Comparison of ENCODE assay signal across 9 cellular contexts in genomic region chr6:73516712-73517489, GRCh38. TPM values are rescaled to one million over a fixed set of nuclear protein-coding genes. Genes with fewer than 3 reads are reported as not detected.
A peak's percentile ranks its signal among the peaks of the same experiment; 100 is the strongest.
DNase-seq lines count a peak whose midpoint lies in the region; ATAC-seq and TF ChIP-seq lines count a peak whose summit lies in the region.
"Had no signal": no experiment of that assay in that cellular context is flagged by ENCODE, and none has a peak within 500 bp of the region (broad histone marks: within the 10 kb centered on the region; RNA-seq: fewer than 3 reads in every experiment).

No MANE protein-coding gene starts in this region.

- H3K36me3 ChIP-seq in PC-3 (ENCODE audit: low read depth, low read length) (peaks cover 56% of the 10 kb centered on the region), aorta (ENCODE audit: control insufficient read depth in 1 of 2, insufficient read depth in 2 of 2, low read length in 1 of 2) (peaks cover 0 to 4% of the 10 kb centered on the region in 2 donors)
- peaks cover 51% of the 10 kb centered on the region for H3K36me3 ChIP-seq in effector memory CD4-positive, alpha-beta T cell (ENCODE audit: control insufficient read depth, insufficient read depth, low read length)

- H3K27ac ChIP-seq in PC-3 (ENCODE audit: low read length) (peak overlapping the region; percentile 28; the same call in 1 of the 2 replicates), aorta (ENCODE audit: low read depth in 1 of 2, low read length in 2 of 2) (peak overlapping the region in 1 of 2 donors; percentile 21)
- H3K27ac ChIP-seq in effector memory CD4-positive, alpha-beta T cell (ENCODE audit: insufficient read depth, low read length, poor library complexity, severe bottlenecking) = peak overlapping the region; percentile 6
- H3K27ac ChIP-seq: SJCRH30 had no signal

- CTCF ChIA-PET in PC-3 (lab: Charles Lee) = no interaction called here

- peaks cover 45% of the 10 kb centered on the region for H3F3A ChIP-seq in PC-3 (ENCODE audit: low read length, unreplicated experiment)

- POLR2A ChIA-PET in PC-3 (lab: Charles Lee; ENCODE audit: unreplicated experiment) = interaction anchor here (0.6 kb wide), 1 partner anchor 63 kb away, joined by 9 read pairs; no protein-coding TSS in a partner anchor

- H3K4me1 ChIP-seq in PC-3 (ENCODE audit: insufficient read depth, low read length) (peaks cover 12% of the 10 kb centered on the region), aorta (ENCODE audit: control insufficient read depth in 1 of 2, insufficient read depth in 2 of 2, low read length in 2 of 2) (no peaks in the 10 kb centered on the region)
- peaks cover 16% of the 10 kb centered on the region for H3K4me1 ChIP-seq in effector memory CD4-positive, alpha-beta T cell (ENCODE audit: control insufficient read depth, insufficient read depth, low read length, poor library complexity, severe bottlenecking)

- peaks cover 51% of the 10 kb centered on the region for H3K79me2 ChIP-seq in PC-3 (ENCODE audit: low read length)

- no peaks in the 10 kb centered on the region for H3K27me3 ChIP-seq in PC-3 (ENCODE audit: low read length)
- no peaks in the 10 kb centered on the region for H3K27me3 ChIP-seq in effector memory CD4-positive, alpha-beta T cell (replicated peaks; ENCODE audit: control insufficient read depth, insufficient read depth, low read length, poor library complexity, severe bottlenecking)
- H3K27me3 ChIP-seq in aorta (ENCODE audit: control insufficient read depth in 1 of 2, insufficient read depth in 2 of 2, low read length in 1 of 2) = peaks cover 0 to 2% of the 10 kb centered on the region in 2 donors

- H3K9me3 ChIP-seq in PC-3 (ENCODE audit: low read length) (no peaks in the 10 kb centered on the region), aorta (ENCODE audit: control insufficient read depth, low read length) (no peaks in the 10 kb centered on the region)
- no peaks in the 10 kb centered on the region for H3K9me3 ChIP-seq in effector memory CD4-positive, alpha-beta T cell (ENCODE audit: control insufficient read depth, low read length)
- H3K9me3 ChIP-seq: SJCRH30 had no signal

- no peaks in the 10 kb centered on the region for H3K9me2 ChIP-seq in PC-3 (replicated peaks; ENCODE audit: low read length)

- intact Hi-C loops in PC-3 (cut with micrococcal nuclease) (no loop called here), aorta (cut with DNase I) (no loop called here)

- no peak for TF ChIP-seq CTCF in GM12864 (IDR thresholded peaks at IDR 0.05; ENCODE audit: low read depth, low read length, missing control alignments)
- TF ChIP-seq CTCF in PC-3 (conservative IDR thresholded peaks at IDR 0.05; ENCODE audit: low read depth, low read length) = no peak

- DNase-seq in GM12864 (ENCODE audit: low read depth) = no peak
- no peak for DNase-seq in PC-3
- DNase-seq in effector memory CD4-positive, alpha-beta T cell = no peak
- peak; percentile 13 for DNase-seq in renal cortical epithelial cell (ENCODE audit: low read depth)
- DNase-seq in HK-2 (ENCODE audit: unreplicated experiment) = no peak
- DNase-seq in activated effector memory CD4-positive, alpha-beta T cell treated with anti-CD3 and anti-CD28 coated beads, Interleukin-2, amount 50 U/mL, for 16 hours = no peak
- DNase-seq in aorta = no peak

- H3K4me3 ChIP-seq in GM12864 (ENCODE audit: low read depth, low read length) = peak overlapping the region; percentile 45
- peak overlapping the region; percentile 64 for H3K4me3 ChIP-seq in PC-3 (ENCODE audit: low read length)
- H3K4me3 ChIP-seq in effector memory CD4-positive, alpha-beta T cell (ENCODE audit: insufficient read depth, low read depth, low read length, poor library complexity, severe bottlenecking) = no peak overlapping the region
- peak overlapping the region in 1 of 2 donors; percentile 11 for H3K4me3 ChIP-seq in aorta (ENCODE audit: low read length in 2 of 2)
- H3K4me3 ChIP-seq: SJCRH30 had no signal

- peak overlapping the region; percentile 72 for H3K4me2 ChIP-seq in PC-3 (ENCODE audit: low read length)

- H3K9ac ChIP-seq in PC-3 (ENCODE audit: low read length) = 0 out of 2 replicates have a peak overlapping the region, but pooled peaks have one; percentile 21

- no TSS peak for BruUV-seq in PC-3 (replicated peaks; lab: Mats Ljungman, UMichigan)

- no peak overlapping the region for H2AFZ ChIP-seq in PC-3 (ENCODE audit: low read length)

- ATAC-seq in PC-3 (no peak), GM19351 (IDR thresholded peaks at IDR 0.05; ENCODE audit: unreplicated experiment) (no peak), aorta (ENCODE audit: low FRiP score) (no peak)

- peaks cover 50% of the 10 kb centered on the region for H4K20me1 ChIP-seq in PC-3 (ENCODE audit: low read length)

- 45 to 46% methylated on average over 4 of the region's 4 CpGs for WGBS in aorta, 2 donors

RNA-seq across cellular contexts. Expression of gene EEF1A1, which starts 3.9 kb away (rescaled TPM):
- total RNA-seq in PC-3 (2014; rRNA removed) (5,206 and 6,057 TPM in 2 replicates), renal cortical epithelial cell (25,091 and 26,411 TPM in 2 replicates), aorta (1,000 to 10,000 TPM; 7,659 to 8,197 TPM)
- over 10,000 TPM in 1 of 2 donors, 1,000 to 10,000 TPM in 1; 9,464 to 18,336 TPM for polyA plus RNA-seq in aorta

RNA-seq across cellular contexts. Expression of gene MTO1, which starts 55.4 kb away (rescaled TPM):
- 13.8 and 19.5 TPM in 2 replicates for total RNA-seq in PC-3 (2014; rRNA removed)
- total RNA-seq in renal cortical epithelial cell = 29.6 and 44.6 TPM in 2 replicates
- 10 to 100 TPM; 21.9 to 33.0 TPM for total RNA-seq in aorta
- 10 to 100 TPM in 1 of 2 donors, 1 to 10 TPM in 1; 6.3 to 13.3 TPM for polyA plus RNA-seq in aorta
